In the genomic region with DNA sequence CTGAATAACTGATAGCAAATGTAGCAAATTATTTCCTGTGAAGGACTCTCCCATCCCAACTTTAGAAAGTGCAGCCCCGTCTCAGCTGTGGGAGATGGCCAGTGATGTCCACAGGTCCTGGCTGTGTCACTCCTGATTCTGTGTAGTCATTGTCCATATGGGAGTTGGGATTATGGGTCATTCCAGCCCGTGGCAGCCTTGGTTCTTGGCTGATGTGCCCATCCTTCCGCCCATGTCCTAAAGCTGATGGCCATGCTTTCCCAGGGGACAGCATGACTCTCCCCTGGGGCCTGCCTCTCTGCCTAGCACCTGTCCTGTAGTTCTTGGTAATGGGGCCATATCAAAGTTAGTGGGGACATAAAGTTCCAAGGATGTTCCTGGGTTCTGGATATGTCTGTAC, we compare ENCODE assay signal across 17 cellular contexts. TPM values are rescaled to one million over a fixed set of nuclear protein-coding genes. Genes with fewer than 3 reads are reported as not detected.
DNase-seq lines count a peak whose midpoint lies in the region; ATAC-seq and TF ChIP-seq lines count a peak whose summit lies in the region.
"Had no signal": no experiment of that assay in that cellular context is flagged by ENCODE, and none has a peak within 500 bp of the region (broad histone marks: within the 10 kb centered on the region; RNA-seq: fewer than 3 reads in every experiment).

No MANE protein-coding gene starts in this region.

- H3K9me3 ChIP-seq in T-helper 17 cell (ENCODE audit: control insufficient read depth, low read length, poor library complexity, severe bottlenecking) (no peaks in the 10 kb centered on the region), testis (no peaks in the 10 kb centered on the region)
- H3K9me3 ChIP-seq: Caco-2, MG63, sigmoid colon had no signal

- no peak for TF ChIP-seq CTCF in testis (IDR thresholded peaks at IDR 0.05)

- peaks cover 96% of the 10 kb centered on the region for H3K4me1 Mint-ChIP-seq in activated naive CD4-positive, alpha-beta T cell treated with anti-CD3 and anti-CD28 coated beads, Interleukin-2, amount 50 U/mL, for 24 hours
- peaks cover 66% of the 10 kb centered on the region for H3K4me1 Mint-ChIP-seq in T-helper 17 cell
- H3K4me1 Mint-ChIP-seq in central memory CD8-positive, alpha-beta T cell, result peaks cover 88% of the 10 kb centered on the region

- no peak for DNase-seq in activated naive CD4-positive, alpha-beta T cell treated with Interleukin-2 at 50 U/mL for 16 hours
- no peak for DNase-seq in T-helper 17 cell
- no peak for DNase-seq in central memory CD8-positive, alpha-beta T cell (ENCODE audit: low spot score in 2 of 2)
- DNase-seq in testis, result peak; percentile 8
- no peak for DNase-seq in DMS 273 treated with DMSO at 0.1 percent for 48 hours (lab: John Stamatoyannopoulos, UW)
- no peak for DNase-seq in NCI-H2081 (lab: John Stamatoyannopoulos, UW)
- DNase-seq: Caco-2, cortex of kidney, foreskin fibroblast, MG63, NCI-H1694 treated with DMSO at 0.1 percent for 48 hours, NCI-H446 treated with DMSO at 0.1 percent for 48 hours, Right ventricle myocardium superior, sigmoid colon had no signal

- peaks cover 6% of the 10 kb centered on the region for H3K9me3 Mint-ChIP-seq in activated naive CD4-positive, alpha-beta T cell treated with anti-CD3 and anti-CD28 coated beads, Interleukin-2, amount 50 U/mL, for 24 hours
- no peaks in the 10 kb centered on the region for H3K9me3 Mint-ChIP-seq in central memory CD8-positive, alpha-beta T cell

- intact Hi-C loops in testis (cut with DNase I; ENCODE audit: low total_unique reads), result no loop called here

- H3K27me3 Mint-ChIP-seq in activated naive CD4-positive, alpha-beta T cell treated with anti-CD3 and anti-CD28 coated beads, Interleukin-2, amount 50 U/mL, for 24 hours, result no peaks in the 10 kb centered on the region
- H3K27me3 Mint-ChIP-seq in T-helper 17 cell, result no peaks in the 10 kb centered on the region
- H3K27me3 Mint-ChIP-seq in central memory CD8-positive, alpha-beta T cell, result no peaks in the 10 kb centered on the region

- H3K27ac ChIP-seq in testis, result no peak overlapping the region
- H3K27ac ChIP-seq: sigmoid colon had no signal

- no peaks in the 10 kb centered on the region for H3K27me3 ChIP-seq in testis
- H3K27me3 ChIP-seq: MG63, sigmoid colon had no signal

- H3K27ac Mint-ChIP-seq in activated naive CD4-positive, alpha-beta T cell treated with anti-CD3 and anti-CD28 coated beads, Interleukin-2, amount 50 U/mL, for 24 hours, result peak overlapping the region; percentile 95
- peak overlapping the region; percentile 92 for H3K27ac Mint-ChIP-seq in T-helper 17 cell
- peak overlapping the region; percentile 99 for H3K27ac Mint-ChIP-seq in central memory CD8-positive, alpha-beta T cell (ENCODE audit: low read depth)

- peak overlapping the region; percentile 74 for H3K4me3 Mint-ChIP-seq in activated naive CD4-positive, alpha-beta T cell treated with anti-CD3 and anti-CD28 coated beads, Interleukin-2, amount 50 U/mL, for 24 hours
- peak overlapping the region; percentile 82 for H3K4me3 Mint-ChIP-seq in T-helper 17 cell
- H3K4me3 Mint-ChIP-seq in central memory CD8-positive, alpha-beta T cell, result peak overlapping the region; percentile 67

- H3K36me3 ChIP-seq in testis (ENCODE audit: low read depth, missing control alignments), result no peaks in the 10 kb centered on the region
- H3K36me3 ChIP-seq: MG63, sigmoid colon had no signal

- H3K4me3 ChIP-seq in testis, result no peak overlapping the region
- H3K4me3 ChIP-seq: MG63, sigmoid colon had no signal

- WGBS in testis, 2 donors, result 74 to 85% methylated on average over 3 of the region's 3 CpGs

- no peak for ATAC-seq in T-helper 17 cell
- no peak for ATAC-seq in central memory CD8-positive, alpha-beta T cell (replicated peaks; ENCODE audit: extremely low read depth, poor library complexity, severe bottlenecking)
- no peak for ATAC-seq in HG02678 (IDR thresholded peaks at IDR 0.05; ENCODE audit: unreplicated experiment)

- peaks cover 11% of the 10 kb centered on the region for H3K36me3 Mint-ChIP-seq in activated naive CD4-positive, alpha-beta T cell treated with anti-CD3 and anti-CD28 coated beads, Interleukin-2, amount 50 U/mL, for 24 hours
- peaks cover 4% of the 10 kb centered on the region for H3K36me3 Mint-ChIP-seq in T-helper 17 cell (ENCODE audit: low read depth)
- peaks cover 44% of the 10 kb centered on the region for H3K36me3 Mint-ChIP-seq in central memory CD8-positive, alpha-beta T cell (ENCODE audit: insufficient read depth)

- TF ChIP-seq POLR2A in testis (IDR thresholded peaks at IDR 0.05), result no peak

- H3K4me1 ChIP-seq in testis, result peaks cover 19% of the 10 kb centered on the region

RNA-seq across cellular contexts. Expression of a gene that starts 43.9 kb away (rescaled TPM):
- not detected for total RNA-seq in T-helper 17 cell
- 1 to 10 TPM in 1 of 2 donors, under 1 TPM in 1; 0.43 to 2.4 TPM for total RNA-seq in testis
- 1.1 TPM for polyA plus RNA-seq in testis (ENCODE audit: insufficient read depth, low read depth, low replicate concordance)
- total RNA-seq: Caco-2; T-helper 2 cell treated with Interferon-gamma antibody and Interleukin-4, amounts not matched to agents 100 ng/mL and 5 ng/mL, for 36 hours had no signal
